8 cellular contexts compared by ENCODE assay signal in the genomic region with DNA sequence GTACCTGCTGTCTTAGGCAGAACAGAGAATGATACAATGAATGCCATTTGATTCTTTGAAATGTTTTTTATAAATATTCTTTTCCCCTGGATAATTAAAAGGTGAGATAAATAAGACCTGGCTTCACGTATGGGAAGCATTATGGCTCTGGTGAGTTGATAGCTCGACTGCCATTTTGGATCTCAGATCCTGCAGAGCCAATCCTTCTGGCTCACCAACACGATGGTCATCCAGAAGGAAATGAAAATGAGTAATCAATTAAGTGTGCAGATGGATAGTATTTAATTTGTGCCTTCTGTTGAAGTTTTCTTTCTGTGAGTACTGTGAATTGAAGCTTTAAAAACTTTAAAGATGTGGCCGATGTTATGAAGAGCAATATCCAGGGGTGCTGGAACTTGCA. TPM values are rescaled to one million over a fixed set of nuclear protein-coding genes. Genes with fewer than 3 reads are reported as not detected.
A peak's percentile ranks its signal among the peaks of the same experiment; 100 is the strongest.
DNase-seq lines count a peak whose midpoint lies in the region; TF ChIP-seq lines count a peak whose summit lies in the region.

No MANE protein-coding gene starts in this region.

- H3K14ac ChIP-seq in H9 (ENCODE audit: insufficient read depth, low read length), result no peak overlapping the region
- no peak overlapping the region for H3K14ac ChIP-seq in mesenchymal stem cell (ENCODE audit: low read length in 2 of 2)

- BruUV-seq in A673 (replicated peaks; lab: Mats Ljungman, UMichigan), result no TSS peak

- H3K36me3 ChIP-seq in A673 (ENCODE audit: insufficient read depth, low read length, poor library complexity, severe bottlenecking) (no peaks in the 10 kb centered on the region), ascending aorta (no peaks in the 10 kb centered on the region), mesenchymal stem cell (ENCODE audit: control insufficient read depth in 1 of 2, insufficient read depth in 2 of 2, low read depth in 1 of 2, low read length in 2 of 2) (no peaks in the 10 kb centered on the region), WERI-Rb-1 (no peaks in the 10 kb centered on the region)

- POLR2A ChIA-PET in A673 (lab: Charles Lee; ENCODE audit: low non-redundant PET), result no interaction called here

- peak overlapping the region in 2 of 3 experiments; percentile 12 to 98; a peak in 4 of 7 replicates for H3K27ac Mint-ChIP-seq in H9

- H3K27me3 ChIP-seq in A673 (replicated peaks; ENCODE audit: insufficient read depth, low read depth, low read length, poor library complexity), result no peaks in the 10 kb centered on the region
- no peaks in the 10 kb centered on the region for H3K27me3 ChIP-seq in H9 (ENCODE audit: insufficient read depth, low read length)
- H3K27me3 ChIP-seq in ascending aorta, result no peaks in the 10 kb centered on the region
- H3K27me3 ChIP-seq in mesenchymal stem cell (ENCODE audit: control insufficient read depth in 1 of 2, insufficient read depth in 1 of 2, low read length in 2 of 2), result no peaks in the 10 kb centered on the region
- no peaks in the 10 kb centered on the region for H3K27me3 ChIP-seq in WERI-Rb-1 (ENCODE audit: insufficient read depth, low read depth, severe bottlenecking)

- CTCF ChIA-PET in A673 (lab: Charles Lee), result no interaction called here

- H3K4me2 ChIP-seq in H9 (ENCODE audit: insufficient read depth, insufficient read length, low read length) (peak overlapping the region; percentile 7), mesenchymal stem cell (ENCODE audit: low read length, poor library complexity, severe bottlenecking) (peak overlapping the region; percentile 25)

- peak overlapping the region; percentile 93 for H3K27ac ChIP-seq in A673 (ENCODE audit: low read depth, low read length, poor library complexity, severe bottlenecking)
- no peak overlapping the region for H3K27ac ChIP-seq in H9 (ENCODE audit: insufficient read length, low read depth, low read length)
- H3K27ac ChIP-seq in ascending aorta, result peak overlapping the region; percentile 56 to 82
- no peak overlapping the region for H3K27ac ChIP-seq in mesenchymal stem cell (ENCODE audit: low read length, poor library complexity, severe bottlenecking)
- no peak overlapping the region for H3K27ac ChIP-seq in WERI-Rb-1

- intact Hi-C loops in A673 (cut with micrococcal nuclease; ENCODE audit: unreplicated experiment) (no loop called here), ascending aorta (cut with DNase I) (no loop called here)

- H4K8ac ChIP-seq in H9 (replicated peaks; ENCODE audit: insufficient read length, low read depth, low read length) (no peak overlapping the region), mesenchymal stem cell (ENCODE audit: low read length) (no peak overlapping the region)

- no peak overlapping the region for H2BK15ac ChIP-seq in H9 (ENCODE audit: low read depth, low read length)
- H2BK15ac ChIP-seq in mesenchymal stem cell (ENCODE audit: low read depth, poor library complexity, severe bottlenecking), result no peak overlapping the region

- H3K79me1 ChIP-seq in H9 (ENCODE audit: insufficient read depth, low read depth, low read length, poor library complexity, severe bottlenecking), result peaks cover 3% of the 10 kb centered on the region
- H3K79me1 ChIP-seq in mesenchymal stem cell (replicated peaks; ENCODE audit: low read length, poor library complexity, severe bottlenecking), result no peaks in the 10 kb centered on the region

- H4K5ac ChIP-seq in H9 (ENCODE audit: insufficient read length, low read depth, low read length), result no peak overlapping the region

- H3K9me3 ChIP-seq in A673 (ENCODE audit: low read depth, low read length, poor library complexity, severe bottlenecking) (no peaks in the 10 kb centered on the region), H9 (ENCODE audit: control insufficient read depth, low read depth, low read length) (no peaks in the 10 kb centered on the region), ascending aorta (no peaks in the 10 kb centered on the region), mesenchymal stem cell (ENCODE audit: control insufficient read depth, low read length) (no peaks in the 10 kb centered on the region), WERI-Rb-1 (ENCODE audit: severe bottlenecking) (no peaks in the 10 kb centered on the region)

- H4K91ac ChIP-seq in H9 (ENCODE audit: insufficient read length, low read depth, low read length) (no peak overlapping the region), mesenchymal stem cell (ENCODE audit: low read length) (no peak overlapping the region)

- H3K23ac ChIP-seq in H9 (ENCODE audit: insufficient read length, low read depth, low read length) (no peak overlapping the region), mesenchymal stem cell (ENCODE audit: low read length in 2 of 2) (no peak overlapping the region)

- H2AFZ ChIP-seq in H9 (ENCODE audit: low read length) (no peak overlapping the region), mesenchymal stem cell (ENCODE audit: low read depth, low read length) (no peak overlapping the region)

- DNase-seq in A673 (ENCODE audit: low spot score), result no peak
- DNase-seq in H9, result no peak
- DNase-seq in ascending aorta (ENCODE audit: low spot score in 2 of 2), result no peak
- no peak for DNase-seq in mesenchymal stem cell
- no peak for DNase-seq in NCI-H526 treated with DMSO at 0.1 percent for 48 hours (lab: John Stamatoyannopoulos, UW)
- no peak for DNase-seq in DMS79 (lab: John Stamatoyannopoulos, UW)
- DNase-seq in WERI-Rb-1, result no peak
- DNase-seq in hippocampal formation (lab: John Stamatoyannopoulos, UW), result no peak

- H3K18ac ChIP-seq in H9 (ENCODE audit: insufficient read length, low read depth, low read length), result no peak overlapping the region
- H3K18ac ChIP-seq in mesenchymal stem cell (ENCODE audit: low read depth in 1 of 2, low read length in 2 of 2), result no peak overlapping the region

- peaks cover 12% of the 10 kb centered on the region for H3K23me2 ChIP-seq in H9 (ENCODE audit: insufficient read length, low read depth, low read length, poor library complexity, severe bottlenecking)

- H3K9ac ChIP-seq in H9 (ENCODE audit: extremely low read depth, insufficient read length, low read length), result no peak overlapping the region
- peak overlapping the region; percentile 99 for H3K9ac ChIP-seq in mesenchymal stem cell (ENCODE audit: low read length)

- H3K4me3 Mint-ChIP-seq in H9, result peak overlapping the region; percentile 92

- H3K27me3 Mint-ChIP-seq in H9 (ENCODE audit: low read depth), result no peaks in the 10 kb centered on the region

- TF ChIP-seq CTCF in A673 (conservative IDR thresholded peaks at IDR 0.05; ENCODE audit: low read depth, low read length), result no peak
- no peak for TF ChIP-seq CTCF in H9 (conservative IDR thresholded peaks at IDR 0.05)
- no peak for TF ChIP-seq CTCF in ascending aorta (IDR thresholded peaks at IDR 0.05)
- TF ChIP-seq CTCF in WERI-Rb-1 (IDR thresholded peaks at IDR 0.05; ENCODE audit: low read depth, low read length), result no peak

- H3K4me3 ChIP-seq in A673 (ENCODE audit: low read depth, low read length, poor library complexity, severe bottlenecking) (peak overlapping the region; percentile 61), ascending aorta (peak overlapping the region; percentile 65 to 67), mesenchymal stem cell (ENCODE audit: insufficient read depth in 1 of 2, low read depth in 1 of 2, low read length in 2 of 2) (peak overlapping the region in 1 of 2 experiments; percentile 94), WERI-Rb-1 (ENCODE audit: low read depth, low read length) (no peak overlapping the region)

- H3K36me3 Mint-ChIP-seq in H9 (ENCODE audit: insufficient read depth in 1 of 3, low read depth in 3 of 3), result peaks cover 4 to 14% (median 10%) of the 10 kb centered on the region in 3 experiments; a peak in 6 of 7 replicates

- H2AK5ac ChIP-seq in H9 (ENCODE audit: insufficient read length, low read length), result no peak overlapping the region
- H2AK5ac ChIP-seq in mesenchymal stem cell (ENCODE audit: low read length, severe bottlenecking), result no peak overlapping the region

- peaks cover 2% of the 10 kb centered on the region in 2 experiments; a peak in 3 of 5 replicates for H3K9me3 Mint-ChIP-seq in H9

- peaks cover 65 to 67% of the 10 kb centered on the region in 2 experiments for H3K4me1 Mint-ChIP-seq in H9

- no peak overlapping the region for H3T11ph ChIP-seq in H9 (ENCODE audit: low read length)

- no peak overlapping the region for H3K56ac ChIP-seq in H9 (ENCODE audit: insufficient read length, low read depth, low read length)

- H2BK5ac ChIP-seq in H9 (ENCODE audit: insufficient read length, low read length) (no peak overlapping the region), mesenchymal stem cell (ENCODE audit: low read depth, low read length, poor library complexity, severe bottlenecking) (no peak overlapping the region)

- H3K4me1 ChIP-seq in A673 (ENCODE audit: insufficient read depth, low read length, poor library complexity, severe bottlenecking), result peaks cover 38% of the 10 kb centered on the region
- H3K4me1 ChIP-seq in H9 (ENCODE audit: insufficient read depth, low read length), result peaks cover 13% of the 10 kb centered on the region; the same call in 1 of the 2 replicates
- peaks cover 7 to 38% of the 10 kb centered on the region in 2 donors for H3K4me1 ChIP-seq in ascending aorta
- peaks cover 13% of the 10 kb centered on the region for H3K4me1 ChIP-seq in mesenchymal stem cell (ENCODE audit: control insufficient read depth, insufficient read depth, low read depth, low read length)

- no peak overlapping the region for H3K4ac ChIP-seq in H9 (ENCODE audit: low read depth, low read length)
- no peak overlapping the region for H3K4ac ChIP-seq in mesenchymal stem cell (ENCODE audit: low read depth in 1 of 2, low read length in 2 of 2)

- H2BK12ac ChIP-seq in H9 (ENCODE audit: insufficient read length, low read depth, low read length) (no peak overlapping the region), mesenchymal stem cell (ENCODE audit: low read length in 2 of 2) (no peak overlapping the region)

- no peaks in the 10 kb centered on the region for H4K20me1 ChIP-seq in H9 (ENCODE audit: control insufficient read depth, insufficient read depth, insufficient read length)

- H3K79me2 ChIP-seq in H9 (ENCODE audit: insufficient read depth, low read length), result peaks cover 55% of the 10 kb centered on the region

- WGBS in H9 (ENCODE audit: extremely low coverage, insufficient read length, low lambda C conversion rate), result no CpG with 5 or more reads among the region's 4 CpGs
- 70% methylated on average over 4 of the region's 4 CpGs for WGBS in mesenchymal stem cell

- no peak overlapping the region for H2BK120ac ChIP-seq in H9 (ENCODE audit: low read depth, low read length, poor library complexity, severe bottlenecking)
- no peak overlapping the region for H2BK120ac ChIP-seq in mesenchymal stem cell (ENCODE audit: low read depth, low read length)

- no peak overlapping the region for H2BK20ac ChIP-seq in H9 (ENCODE audit: low read depth, low read length, poor library complexity, severe bottlenecking)

RNA-seq across cellular contexts. Expression of a gene that starts 2.7 kb away (rescaled TPM):
- total RNA-seq in A673 (2021) (52.2 and 56.6 TPM in 2 replicates), H9 (2021) (53.5 and 58.1 TPM in 2 replicates), ascending aorta (22.4 TPM)
- 5.6 TPM for polyA plus RNA-seq in mesenchymal stem cell (2013, experiment 1 of 2)
- polyA plus RNA-seq in mesenchymal stem cell (2013, experiment 2 of 2), result 4.9 TPM

Comparison
In these comparisons a context has a peak if more than half of its experiments do, and no peak if none do; other contexts are left out.
1. H3K27ac ChIP-seq: peak in A673 (single experiment) and ascending aorta (2 of 2); none in H9 (single experiment), mesenchymal stem cell (single experiment) and WERI-Rb-1 (single experiment).